8 cellular contexts compared by ENCODE assay signal in the genomic region with DNA sequence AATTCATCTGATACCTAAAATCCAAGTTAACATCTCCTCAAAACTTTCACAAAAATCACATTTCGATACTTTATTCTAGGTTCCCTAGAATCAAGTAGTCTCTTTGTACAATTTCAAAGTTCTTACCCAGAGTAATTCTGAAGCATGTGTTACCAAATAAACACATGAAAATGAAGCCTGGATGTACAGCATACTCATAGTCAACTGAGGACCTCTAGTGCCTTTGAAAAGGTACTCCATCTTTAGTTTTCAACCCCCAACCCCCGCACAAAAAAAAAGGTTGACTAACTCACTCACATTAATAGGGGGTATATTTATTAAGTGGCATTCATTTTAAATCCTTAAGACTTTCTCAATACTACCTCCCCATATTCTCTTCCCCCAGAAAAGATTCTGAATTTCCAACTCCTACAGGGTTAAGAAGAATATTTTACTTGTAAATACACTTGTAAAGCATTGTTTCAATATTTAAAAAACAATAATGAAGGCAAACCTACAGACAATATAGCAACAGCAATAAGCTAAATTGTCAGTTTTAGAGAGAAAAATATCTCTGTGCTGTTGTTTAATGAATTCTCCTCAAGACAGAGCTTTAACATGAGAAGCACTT. TPM values are rescaled to one million over a fixed set of nuclear protein-coding genes. Genes with fewer than 3 reads are reported as not detected.
DNase-seq lines count a peak whose midpoint lies in the region; ATAC-seq, FAIRE-seq and TF ChIP-seq lines count a peak whose summit lies in the region.

No MANE protein-coding gene starts in this region.

- no peaks in the 10 kb centered on the region for H3K27me3 ChIP-seq in foreskin keratinocyte
- H3K27me3 ChIP-seq in parathyroid adenoma (ENCODE audit: control insufficient read depth, insufficient read depth, low read length): no peaks in the 10 kb centered on the region

- H2AFZ ChIP-seq in parathyroid adenoma: no peak overlapping the region

- H3K4me3 ChIP-seq in AG09309 (ENCODE audit: control insufficient read depth, low read depth, low read length): no peak overlapping the region
- no peak overlapping the region for H3K4me3 ChIP-seq in parathyroid adenoma (ENCODE audit: low read depth, low read length)

- H3K27ac ChIP-seq in foreskin keratinocyte (no peak overlapping the region), parathyroid adenoma (no peak overlapping the region)

- ATAC-seq in HG02759 (IDR thresholded peaks at IDR 0.05; ENCODE audit: unreplicated experiment) (peak; percentile 94), foreskin keratinocyte (peak; percentile 93), HG02970 (IDR thresholded peaks at IDR 0.05; ENCODE audit: low FRiP score, unreplicated experiment) (no peak)

- DNase-seq in AG09309 (ENCODE audit: low read depth) (peak; percentile 39), GM12891 (ENCODE audit: insufficient read length, low spot score) (peak; percentile 5), NCI-H146 (lab: John Stamatoyannopoulos, UW) (peak; percentile 52), foreskin keratinocyte (peak in 1 of 2 donors; percentile 32)

- TF ChIP-seq CTCF in AG09309 (IDR thresholded peaks at IDR 0.05; ENCODE audit: control insufficient read depth, insufficient read depth, low read depth, low read length, missing control alignments) (peak; percentile 67), foreskin keratinocyte (conservative IDR thresholded peaks at IDR 0.05) (peak; percentile 76), parathyroid adenoma (IDR thresholded peaks at IDR 0.05) (peak; percentile 47)

- peak; percentile 45 for FAIRE-seq in GM12891 (lab: Jason Lieb, UNC)
- peak; percentile 90 for FAIRE-seq in TTC549 (lab: Jason Lieb, UNC)

- H3K79me2 ChIP-seq in parathyroid adenoma: no peaks in the 10 kb centered on the region

- H3K9me3 ChIP-seq in parathyroid adenoma (ENCODE audit: control insufficient read depth, low read length): no peaks in the 10 kb centered on the region

- no peak overlapping the region for H3K4me2 ChIP-seq in parathyroid adenoma (ENCODE audit: low read length)

- H3K9ac ChIP-seq in parathyroid adenoma: no peak overlapping the region

- H3K36me3 ChIP-seq in parathyroid adenoma (ENCODE audit: control insufficient read depth, insufficient read depth, low read length): no peaks in the 10 kb centered on the region

- TF ChIP-seq POLR2A in GM12891 (IDR thresholded peaks at IDR 0.05; ENCODE audit: low read depth, low read length): no peak

- H3K4me1 ChIP-seq in foreskin keratinocyte (no peaks in the 10 kb centered on the region), parathyroid adenoma (peaks cover 4% of the 10 kb centered on the region)

TF ChIP-seq in GM12891, 5 proteins besides CTCF, POLR2A, EP300 and RAD21:
- TF ChIP-seq TAF1 (IDR thresholded peaks at IDR 0.05; ENCODE audit: low read depth, low read length) (no peak), POU2F2 (IDR thresholded peaks at IDR 0.05; ENCODE audit: low read depth, low read length) (no peak), PAX5 (IDR thresholded peaks at IDR 0.05; ENCODE audit: insufficient read depth, low read length, severe bottlenecking) (no peak), POLR2AphosphoS5 (IDR thresholded peaks at IDR 0.05; ENCODE audit: low read depth, low read length) (no peak), SPI1 (IDR thresholded peaks at IDR 0.05; ENCODE audit: low read depth, low read length) (no peak)

RNA-seq across cellular contexts. Expression of a gene that starts 3.1 kb away (rescaled TPM):
- polyA plus RNA-seq in GM12891 (2012; ENCODE audit: low read depth, missing spikeins): not detected
- not detected in 2 replicates for total RNA-seq in foreskin keratinocyte
- polyA plus RNA-seq in foreskin keratinocyte: not detected in 2 replicates
